ENCODE assay signal across 2 cellular contexts in the genomic region with DNA sequence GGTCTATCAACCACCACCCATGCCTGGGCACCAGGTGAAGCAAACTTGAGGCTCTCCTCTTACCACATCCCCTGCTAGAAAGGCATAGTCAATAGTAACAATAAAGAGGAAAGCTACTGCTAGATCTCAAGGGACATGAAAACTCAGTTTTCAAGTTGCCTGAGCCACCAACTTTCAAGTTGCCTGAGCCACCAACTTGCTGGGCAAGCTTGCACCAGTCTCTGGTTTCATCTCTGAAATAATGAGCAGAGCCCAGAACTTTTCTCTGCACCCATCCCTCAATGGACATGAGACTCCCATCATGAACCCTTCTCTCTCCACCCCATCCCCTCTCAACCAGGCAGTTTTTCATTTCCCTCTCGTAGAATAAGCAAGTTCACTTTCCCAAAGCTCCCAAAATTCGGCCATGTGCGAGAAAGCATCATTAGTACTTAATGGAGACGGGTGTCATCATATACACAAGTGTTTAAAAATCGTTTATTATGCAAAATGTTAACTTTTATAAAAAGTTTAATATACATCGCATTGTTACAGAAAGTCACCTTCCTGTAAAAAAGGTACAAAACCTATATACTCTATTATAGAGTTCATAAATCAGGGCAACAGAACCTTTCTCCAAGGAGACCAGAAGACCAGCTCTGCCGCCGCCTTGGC.
A peak's percentile ranks its signal among the peaks of the same experiment; 100 is the strongest.
TF ChIP-seq lines count a peak whose summit lies in the region.

No MANE protein-coding gene starts in this region.

TF ChIP-seq in A549, 52 proteins besides CTCF, POLR2A, EP300 and RAD21 (continued from another document):
- TF ChIP-seq, protein P1, sequence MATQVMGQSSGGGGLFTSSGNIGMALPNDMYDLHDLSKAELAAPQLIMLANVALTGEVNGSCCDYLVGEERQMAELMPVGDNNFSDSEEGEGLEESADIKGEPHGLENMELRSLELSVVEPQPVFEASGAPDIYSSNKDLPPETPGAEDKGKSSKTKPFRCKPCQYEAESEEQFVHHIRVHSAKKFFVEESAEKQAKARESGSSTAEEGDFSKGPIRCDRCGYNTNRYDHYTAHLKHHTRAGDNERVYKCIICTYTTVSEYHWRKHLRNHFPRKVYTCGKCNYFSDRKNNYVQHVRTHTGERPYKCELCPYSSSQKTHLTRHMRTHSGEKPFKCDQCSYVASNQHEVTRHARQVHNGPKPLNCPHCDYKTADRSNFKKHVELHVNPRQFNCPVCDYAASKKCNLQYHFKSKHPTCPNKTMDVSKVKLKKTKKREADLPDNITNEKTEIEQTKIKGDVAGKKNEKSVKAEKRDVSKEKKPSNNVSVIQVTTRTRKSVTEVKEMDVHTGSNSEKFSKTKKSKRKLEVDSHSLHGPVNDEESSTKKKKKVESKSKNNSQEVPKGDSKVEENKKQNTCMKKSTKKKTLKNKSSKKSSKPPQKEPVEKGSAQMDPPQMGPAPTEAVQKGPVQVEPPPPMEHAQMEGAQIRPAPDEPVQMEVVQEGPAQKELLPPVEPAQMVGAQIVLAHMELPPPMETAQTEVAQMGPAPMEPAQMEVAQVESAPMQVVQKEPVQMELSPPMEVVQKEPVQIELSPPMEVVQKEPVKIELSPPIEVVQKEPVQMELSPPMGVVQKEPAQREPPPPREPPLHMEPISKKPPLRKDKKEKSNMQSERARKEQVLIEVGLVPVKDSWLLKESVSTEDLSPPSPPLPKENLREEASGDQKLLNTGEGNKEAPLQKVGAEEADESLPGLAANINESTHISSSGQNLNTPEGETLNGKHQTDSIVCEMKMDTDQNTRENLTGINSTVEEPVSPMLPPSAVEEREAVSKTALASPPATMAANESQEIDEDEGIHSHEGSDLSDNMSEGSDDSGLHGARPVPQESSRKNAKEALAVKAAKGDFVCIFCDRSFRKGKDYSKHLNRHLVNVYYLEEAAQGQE (IDR thresholded peaks at IDR 0.05) = peak; percentile 29; the same call in 1 of the 2 replicates
- TF ChIP-seq ESRRA (IDR thresholded peaks at IDR 0.05; ENCODE audit: borderline replicate concordance, low read length) (no peak), JUN (IDR thresholded peaks at IDR 0.05) (peak in 1 of 2 experiments; percentile 22; a peak in 2 of 5 replicates), HOXA7 (CRISPR knock-in tag; IDR thresholded peaks at IDR 0.05) (peak; percentile 10; the same call in 1 of the 2 replicates), CBX2 (IDR thresholded peaks at IDR 0.05; ENCODE audit: borderline replicate concordance, low read depth) (no peak), FOXS1 (CRISPR knock-in tag; IDR thresholded peaks at IDR 0.05) (no peak), EHF (CRISPR knock-in tag; IDR thresholded peaks at IDR 0.05) (no peak), CBX8 (IDR thresholded peaks at IDR 0.05) (no peak)

TF ChIP-seq in IMR-90, 13 proteins besides CTCF, POLR2A, EP300 and RAD21 (continued from another document):
- 0 out of 2 replicates have a peak, but pooled peaks have one; percentile 33 for TF ChIP-seq MAZ (IDR thresholded peaks at IDR 0.05; ENCODE audit: borderline replicate concordance, low read depth, low read length)
- TF ChIP-seq, protein P2, sequence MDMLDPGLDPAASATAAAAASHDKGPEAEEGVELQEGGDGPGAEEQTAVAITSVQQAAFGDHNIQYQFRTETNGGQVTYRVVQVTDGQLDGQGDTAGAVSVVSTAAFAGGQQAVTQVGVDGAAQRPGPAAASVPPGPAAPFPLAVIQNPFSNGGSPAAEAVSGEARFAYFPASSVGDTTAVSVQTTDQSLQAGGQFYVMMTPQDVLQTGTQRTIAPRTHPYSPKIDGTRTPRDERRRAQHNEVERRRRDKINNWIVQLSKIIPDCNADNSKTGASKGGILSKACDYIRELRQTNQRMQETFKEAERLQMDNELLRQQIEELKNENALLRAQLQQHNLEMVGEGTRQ (IDR thresholded peaks at IDR 0.05; ENCODE audit: low read depth, low read length) = no peak; the same call in 1 of the 2 replicates
- TF ChIP-seq CHD1 (IDR thresholded peaks at IDR 0.05; ENCODE audit: low read depth, low read length) = peak; percentile 83
- TF ChIP-seq BHLHE40 (IDR thresholded peaks at IDR 0.05; ENCODE audit: low read depth, low read length) = no peak
